ENCODE assay signal across 14 cellular contexts in genomic region chr22:42905217-42905616, GRCh38. TPM values are rescaled to one million over a fixed set of nuclear protein-coding genes. Genes with fewer than 3 reads are reported as not detected.
DNase-seq lines count a peak whose midpoint lies in the region; ATAC-seq and TF ChIP-seq lines count a peak whose summit lies in the region.
"Had no signal": no experiment of that assay in that cellular context is flagged by ENCODE, and none has a peak within 500 bp of the region (broad histone marks: within the 10 kb centered on the region; RNA-seq: fewer than 3 reads in every experiment).

No MANE protein-coding gene starts in this region.

- TF ChIP-seq POLR2A in breast epithelium (IDR thresholded peaks at IDR 0.05) (no peak), right lobe of liver (IDR thresholded peaks at IDR 0.05) (no peak), ovary (IDR thresholded peaks at IDR 0.05) (no peak)

- DNase-seq in NCI-H2196 (lab: John Stamatoyannopoulos, UW; ENCODE audit: unreplicated experiment) (peak; percentile 51), NCI-H2196 treated with DMSO at 0.1 percent for 48 hours (lab: John Stamatoyannopoulos, UW; ENCODE audit: unreplicated experiment) (no peak), breast epithelium (ENCODE audit: low spot score in 2 of 2) (peak in 1 of 2 donors; percentile 35), right lobe of liver (peak; percentile 62 to 73 (median 69)), type B pancreatic cell (ENCODE audit: extremely low spot score, unreplicated experiment) (no peak), ovary (no peak)
- DNase-seq in activated naive CD4-positive, alpha-beta T cell treated with anti-CD3 and anti-CD28 coated beads, Interleukin-2, amount 50 U/mL, for 16 hours = no peak
- DNase-seq in activated CD4-positive, CD25-positive, alpha-beta regulatory T cell treated with anti-CD3 and anti-CD28 coated beads, Interleukin-2, amount 50 U/mL, for 72 hours = no peak
- DNase-seq: activated naive CD4-positive, alpha-beta T cell treated with anti-CD3 and anti-CD28 coated beads for 36 hours; CD8-positive, alpha-beta T cell; NCI-H524 treated with DMSO at 0.1 percent for 48 hours; stimulated activated CD4-positive, alpha-beta T cell treated with anti-CD3 and anti-CD28 coated beads, Interleukin-4, amount 100 ng/mL, for 1 hour; T-cell had no signal

- H3K27me3 ChIP-seq in breast epithelium (no peaks in the 10 kb centered on the region), right lobe of liver (no peaks in the 10 kb centered on the region), ovary (no peaks in the 10 kb centered on the region)

- H3K4me1 ChIP-seq in breast epithelium (peaks cover 6 to 11% of the 10 kb centered on the region in 2 donors), right lobe of liver (peaks cover 0 to 43% (median 16%) of the 10 kb centered on the region in 4 donors), ovary (ENCODE audit: insufficient read depth) (peaks cover 44% of the 10 kb centered on the region)

- 36% methylated on average over 13 of the region's 13 CpGs for WGBS in right lobe of liver (ENCODE audit: insufficient coverage, low coverage, low lambda C conversion rate, missing lambda C conversion rate)
- 81 to 89% (median 84%) methylated on average over 13 of the region's 13 CpGs for WGBS in ovary, 3 donors

- H3K27ac Mint-ChIP-seq in type B pancreatic cell = peak overlapping the region; percentile 60
- H3K27ac Mint-ChIP-seq: T-cell had no signal

- H3K4me3 Mint-ChIP-seq in type B pancreatic cell = no peak overlapping the region
- H3K4me3 Mint-ChIP-seq: activated naive CD4-positive, alpha-beta T cell treated with anti-CD3 and anti-CD28 coated beads for 36 hours; CD8-positive, alpha-beta T cell; T-cell had no signal

- TF ChIP-seq EP300 in ovary (IDR thresholded peaks at IDR 0.05) = no peak

- H3K9me3 Mint-ChIP-seq in type B pancreatic cell = no peaks in the 10 kb centered on the region
- H3K9me3 Mint-ChIP-seq: activated naive CD4-positive, alpha-beta T cell treated with anti-CD3 and anti-CD28 coated beads for 36 hours; CD8-positive, alpha-beta T cell; T-cell had no signal

- no peaks in the 10 kb centered on the region for H3K36me3 Mint-ChIP-seq in type B pancreatic cell

- H3K9me3 ChIP-seq in breast epithelium (no peaks in the 10 kb centered on the region), right lobe of liver (no peaks in the 10 kb centered on the region), ovary (no peaks in the 10 kb centered on the region)

- H3K27ac ChIP-seq in breast epithelium (peak overlapping the region; percentile 57 to 58), right lobe of liver (peak overlapping the region; percentile 41 to 89 (median 85)), ovary (no peak overlapping the region)

- no peaks in the 10 kb centered on the region for H3K27me3 Mint-ChIP-seq in type B pancreatic cell
- H3K27me3 Mint-ChIP-seq: T-cell had no signal

- H3K36me3 ChIP-seq in breast epithelium (no peaks in the 10 kb centered on the region), right lobe of liver (peaks cover 0 to 3% (median 0%) of the 10 kb centered on the region in 4 donors), ovary (no peaks in the 10 kb centered on the region)

- ATAC-seq in right lobe of liver = peak; percentile 19 to 31 (median 26)
- ATAC-seq: activated CD4-positive, CD25-positive, alpha-beta regulatory T cell treated with anti-CD3 and anti-CD28 coated beads, Interleukin-2, amount 50 U/mL, for 24 hours; CD8-positive, alpha-beta T cell; T-cell had no signal

- intact Hi-C loops in breast epithelium (cut with DNase I; ENCODE audit: low total_unique reads) = no loop called here
- intact Hi-C loops in right lobe of liver (cut with DNase I) = no loop called here
- intact Hi-C loops in ovary (cut with DNase I) = no loop called here

- H3K4me1 Mint-ChIP-seq in type B pancreatic cell (ENCODE audit: unreplicated experiment) = peaks cover 8% of the 10 kb centered on the region

- TF ChIP-seq CTCF in breast epithelium (IDR thresholded peaks at IDR 0.05) = no peak
- no peak for TF ChIP-seq CTCF in right lobe of liver (IDR thresholded peaks at IDR 0.05)
- no peak for TF ChIP-seq CTCF in type B pancreatic cell (conservative IDR thresholded peaks at IDR 0.05)
- no peak for TF ChIP-seq CTCF in ovary (IDR thresholded peaks at IDR 0.05)

- H3K4me3 ChIP-seq in breast epithelium (no peak overlapping the region), right lobe of liver (peak overlapping the region in 1 of 3 donors; percentile 5), ovary (no peak overlapping the region)

RNA-seq across cellular contexts. Expression of gene ARFGAP3, which starts 48.1 kb away (rescaled TPM):
- total RNA-seq in breast epithelium = 10 to 100 TPM; 51.2 to 90.7 (median 70.8) TPM
- 10 to 100 TPM; 19.8 to 48.4 (median 30.4) TPM for total RNA-seq in right lobe of liver
- 29.3 and 34.6 TPM in 2 replicates for total RNA-seq in type B pancreatic cell (ENCODE audit: low replicate concordance)
- total RNA-seq in ovary = 10 to 100 TPM; 28.8 to 47.8 (median 39.2) TPM
- 10 to 100 TPM; 21.6 to 43.5 TPM for polyA plus RNA-seq in ovary

Comparison
In these comparisons a context has a peak if more than half of its experiments do, and no peak if none do; other contexts are left out.
1. DNase-seq: peak in NCI-H2196 (single experiment) and right lobe of liver (3 of 3); none in NCI-H2196 treated with DMSO at 0.1 percent for 48 hours (single experiment), type B pancreatic cell (single experiment), activated naive CD4-positive, alpha-beta T cell treated with anti-CD3 and anti-CD28 coated beads, Interleukin-2, amount 50 U/mL, for 16 hours (single experiment), activated CD4-positive, CD25-positive, alpha-beta regulatory T cell treated with anti-CD3 and anti-CD28 coated beads, Interleukin-2, amount 50 U/mL, for 72 hours (single experiment) and ovary (0 of 5).
2. H3K27ac ChIP-seq: peak in breast epithelium (2 of 2) and right lobe of liver (3 of 3); none in ovary (0 of 2).